In genomic region chr12:91893476-91893875, GRCh38 we compare ENCODE assay signal across 17 cellular contexts.
"Had no signal": no experiment of that assay in that cellular context is flagged by ENCODE, and none has a peak within 500 bp of the region (broad histone marks: within the 10 kb centered on the region; RNA-seq: fewer than 3 reads in every experiment).

No MANE protein-coding gene starts in this region.

- DNase-seq: activated CD4-positive, alpha-beta T cell treated with anti-CD3 and anti-CD28 coated beads for 36 hours; activated CD8-positive, alpha-beta T cell treated with anti-CD3 and anti-CD28 coated beads for 36 hours; activated naive CD4-positive, alpha-beta T cell treated with anti-CD3 and anti-CD28 coated beads for 36 hours; caudate nucleus; cortex of kidney; effector memory CD4-positive, alpha-beta T cell; kidney glomerular epithelial cell; pancreas; stimulated activated CD4-positive, alpha-beta T cell treated with anti-CD3 and anti-CD28 coated beads, Interleukin-2, amount 100 ng/mL, for 48 hours; stimulated activated naive CD8-positive, alpha-beta T cell treated with anti-CD3 and anti-CD28 coated beads, Interleukin-15, Interleukin-2, amounts not matched to agents 100 U/mL and 50 U/mL, for 24 hours; T1000; upper lobe of left lung had no signal

- H3K27me3 ChIP-seq: gastroesophageal sphincter, neural progenitor cell, pancreas, suprapubic skin, upper lobe of left lung had no signal

- ATAC-seq: activated CD4-positive, alpha-beta T cell treated with anti-CD3 and anti-CD28 coated beads for 36 hours; activated CD8-positive, alpha-beta T cell treated with anti-CD3 and anti-CD28 coated beads for 36 hours; activated T-helper 17 cell treated with anti-CD3 and anti-CD28 coated beads, Interleukin-2, amount 50 U/mL, for 72 hours; gastroesophageal sphincter; stimulated activated naive CD8-positive, alpha-beta T cell treated with anti-CD3 and anti-CD28 coated beads, Interleukin-15, Interleukin-2, amounts not matched to agents 100 U/mL and 50 U/mL, for 24 hours had no signal

- H3K4me2 ChIP-seq: neural progenitor cell had no signal

- H3K4me3 ChIP-seq: gastroesophageal sphincter, neural progenitor cell, pancreas, suprapubic skin, upper lobe of left lung had no signal

- H3K36me3 ChIP-seq: gastroesophageal sphincter, neural progenitor cell, pancreas, suprapubic skin, upper lobe of left lung had no signal

- H2AFZ ChIP-seq: neural progenitor cell had no signal

- H3K4me1 ChIP-seq: upper lobe of left lung had no signal

- H3K27ac ChIP-seq: epithelial cell of prostate, gastroesophageal sphincter, neural progenitor cell, pancreas, suprapubic skin, upper lobe of left lung had no signal

- H3K9me3 ChIP-seq: gastroesophageal sphincter, pancreas, suprapubic skin, upper lobe of left lung had no signal
